In genomic region chr2:70975237-70975636, GRCh38 we compare ENCODE assay signal across 19 cellular contexts. TPM values are rescaled to one million over a fixed set of nuclear protein-coding genes. Genes with fewer than 3 reads are reported as not detected.
DNase-seq lines count a peak whose midpoint lies in the region; ATAC-seq and TF ChIP-seq lines count a peak whose summit lies in the region.
"Had no signal": no experiment of that assay in that cellular context is flagged by ENCODE, and none has a peak within 500 bp of the region (broad histone marks: within the 10 kb centered on the region; RNA-seq: fewer than 3 reads in every experiment).

No MANE protein-coding gene starts in this region.

- TF ChIP-seq CTCF in heart right ventricle (IDR thresholded peaks at IDR 0.05) (no peak), type B pancreatic cell (conservative IDR thresholded peaks at IDR 0.05) (no peak), osteocyte (IDR thresholded peaks at IDR 0.05) (no peak)

- no peak overlapping the region for H3K4me3 Mint-ChIP-seq in activated T-helper 17 cell treated with anti-CD3 and anti-CD28 coated beads, Interleukin-2, amount 50 U/mL, for 72 hours
- peak overlapping the region; percentile 34 for H3K4me3 Mint-ChIP-seq in type B pancreatic cell
- H3K4me3 Mint-ChIP-seq in osteocyte (ENCODE audit: unreplicated experiment), result no peak overlapping the region
- no peak overlapping the region for H3K4me3 Mint-ChIP-seq in T-cell
- H3K4me3 Mint-ChIP-seq: HFFc6 had no signal

- H3K4me3 ChIP-seq in heart right ventricle, result no peak overlapping the region

- H3K9me3 ChIP-seq in heart right ventricle, result no peaks in the 10 kb centered on the region

- peaks cover 0 to 29% (median 0%) of the 10 kb centered on the region in 7 donors for H3K27me3 ChIP-seq in heart right ventricle

- POLR2A ChIA-PET in T-cell (lab: Charles Lee), result no interaction called here

- H3K27me3 Mint-ChIP-seq in activated T-helper 17 cell treated with anti-CD3 and anti-CD28 coated beads, Interleukin-2, amount 50 U/mL, for 72 hours, result peaks cover 3% of the 10 kb centered on the region
- peaks cover 20% of the 10 kb centered on the region for H3K27me3 Mint-ChIP-seq in type B pancreatic cell
- H3K27me3 Mint-ChIP-seq in osteocyte (ENCODE audit: unreplicated experiment), result peaks cover 27% of the 10 kb centered on the region
- H3K27me3 Mint-ChIP-seq in T-cell, result peaks cover 0 to 15% of the 10 kb centered on the region in 2 donors

- H3K9me3 Mint-ChIP-seq in activated T-helper 17 cell treated with anti-CD3 and anti-CD28 coated beads, Interleukin-2, amount 50 U/mL, for 72 hours, result no peaks in the 10 kb centered on the region
- H3K9me3 Mint-ChIP-seq in type B pancreatic cell (no peaks in the 10 kb centered on the region), osteocyte (ENCODE audit: unreplicated experiment) (no peaks in the 10 kb centered on the region), T-cell (no peaks in the 10 kb centered on the region)
- H3K9me3 Mint-ChIP-seq: CD4-positive, CD25-positive, alpha-beta regulatory T cell; HFFc6 had no signal

- DNase-seq in cardiac septum (ENCODE audit: low spot score) (peak; percentile 39), heart right ventricle (no peak), islet precursor cell (peak; percentile 28), type B pancreatic cell (ENCODE audit: extremely low spot score, unreplicated experiment) (no peak), osteocyte (ENCODE audit: extremely low spot score, unreplicated experiment) (no peak), T-cell (no peak)
- DNase-seq: CD4-positive, CD25-positive, alpha-beta regulatory T cell; DMS79 treated with DMSO at 0.1 percent for 48 hours; HFFc6; NCI-H1092; NCI-H2029; NCI-H524; NK-92 treated with Interleukin-12 subunit alpha and Interleukin-12 subunit beta, amount 100 ng/mL, for 24 hours; PC-3 had no signal

- H3K36me3 ChIP-seq in heart right ventricle, result no peaks in the 10 kb centered on the region

- no peaks in the 10 kb centered on the region for H3K36me3 Mint-ChIP-seq in activated T-helper 17 cell treated with anti-CD3 and anti-CD28 coated beads, Interleukin-2, amount 50 U/mL, for 72 hours (ENCODE audit: low read depth)
- H3K36me3 Mint-ChIP-seq in type B pancreatic cell (peaks cover 3% of the 10 kb centered on the region), osteocyte (ENCODE audit: unreplicated experiment) (peaks cover 3% of the 10 kb centered on the region), T-cell (no peaks in the 10 kb centered on the region)
- H3K36me3 Mint-ChIP-seq: CD4-positive, CD25-positive, alpha-beta regulatory T cell had no signal

- WGBS in heart right ventricle, 2 donors, result 79 to 84% methylated on average over 2 of the region's 2 CpGs

- intact Hi-C loops in cardiac septum (cut with DNase I), result no loop called here
- intact Hi-C loops in heart right ventricle (cut with DNase I), result no loop called here

- H3K27ac Mint-ChIP-seq in activated T-helper 17 cell treated with anti-CD3 and anti-CD28 coated beads, Interleukin-2, amount 50 U/mL, for 72 hours, result peak overlapping the region; percentile 28
- no peak overlapping the region for H3K27ac Mint-ChIP-seq in type B pancreatic cell
- no peak overlapping the region for H3K27ac Mint-ChIP-seq in osteocyte (ENCODE audit: unreplicated experiment)
- no peak overlapping the region for H3K27ac Mint-ChIP-seq in T-cell
- H3K27ac Mint-ChIP-seq: HFFc6 had no signal

- CTCF ChIA-PET in T-cell (lab: Charles Lee), result interaction anchor here (1.0 to 1.3 kb wide), 2 partner anchors 9 to 26 kb away, joined by 3 to 5 read pairs; no protein-coding TSS in a partner anchor

- no peak for ATAC-seq in heart right ventricle
- ATAC-seq in activated T-helper 17 cell treated with anti-CD3 and anti-CD28 coated beads, Interleukin-2, amount 50 U/mL, for 72 hours (replicated peaks), result no peak
- ATAC-seq in HG03095 (IDR thresholded peaks at IDR 0.05; ENCODE audit: unreplicated experiment), result no peak
- no peak for ATAC-seq in T-cell (replicated peaks in 1 of 4)
- ATAC-seq: PC-3 had no signal

- peaks cover 14% of the 10 kb centered on the region for H3K4me1 Mint-ChIP-seq in activated T-helper 17 cell treated with anti-CD3 and anti-CD28 coated beads, Interleukin-2, amount 50 U/mL, for 72 hours
- H3K4me1 Mint-ChIP-seq in type B pancreatic cell (ENCODE audit: unreplicated experiment) (peaks cover 19% of the 10 kb centered on the region), osteocyte (ENCODE audit: unreplicated experiment) (peaks cover 14% of the 10 kb centered on the region), T-cell (peaks cover 15 to 20% (median 18%) of the 10 kb centered on the region in 3 donors)

- H3K4me1 ChIP-seq in heart right ventricle, result peaks cover 6 to 28% (median 21%) of the 10 kb centered on the region in 9 donors

- H3K27ac ChIP-seq in heart right ventricle, result no peak overlapping the region
- H3K27ac ChIP-seq: KMS-11 had no signal

RNA-seq across cellular contexts. Expression of gene ANKRD53, which starts 3.2 kb away (rescaled TPM):
- total RNA-seq in cardiac septum (0.38 TPM), heart right ventricle (1 to 10 TPM in 1 of 10 donors, under 1 TPM in 8, not detected in 1; 0.14 to 1.3 (median 0.74) TPM), type B pancreatic cell (ENCODE audit: low replicate concordance) (0.55 and 0.72 TPM in 2 replicates), osteocyte (1.9 and 2.7 TPM in 2 replicates), T-cell (under 1 TPM in 4 of 5 donors, not detected in 1; 0.20 to 0.88 (median 0.45) TPM)
- 1 to 10 TPM in 1 of 2 donors, under 1 TPM in 1; 0.97 to 1.1 TPM for polyA plus RNA-seq in heart right ventricle
- total RNA-seq in activated T-helper 17 cell treated with anti-CD3 and anti-CD28 coated beads, Interleukin-2, amount 50 U/mL, for 72 hours, result under 1 TPM in 1 of 2 donors, not detected in 1; 0.56 TPM
- total RNA-seq: MCF 10A, PC-3, SK-MEL-5 had no signal

RNA-seq across cellular contexts. Expression of gene TEX261, which starts 19.4 kb away (rescaled TPM):
- total RNA-seq in cardiac septum (46.1 TPM), heart right ventricle (10 to 100 TPM; 35.9 to 67.0 (median 45.1) TPM), type B pancreatic cell (ENCODE audit: low replicate concordance) (46.1 and 50.0 TPM in 2 replicates), osteocyte (64.7 and 71.2 TPM in 2 replicates), T-cell (10 to 100 TPM; 35.9 to 60.3 (median 48.1) TPM)
- 10 to 100 TPM; 17.5 to 34.4 TPM for polyA plus RNA-seq in heart right ventricle
- 10 to 100 TPM; 27.2 to 66.9 TPM for total RNA-seq in activated T-helper 17 cell treated with anti-CD3 and anti-CD28 coated beads, Interleukin-2, amount 50 U/mL, for 72 hours

RNA-seq across cellular contexts. Expression of gene ATP6V1B1, which starts 39.5 kb away (rescaled TPM):
- total RNA-seq in cardiac septum (0.43 TPM), heart right ventricle (1 to 10 TPM in 3 of 10 donors, under 1 TPM in 3, not detected in 4; 0.30 to 2.0 (median 0.88) TPM), type B pancreatic cell (ENCODE audit: low replicate concordance) (6.3 and 8.6 TPM in 2 replicates), osteocyte (6.3 and 6.5 TPM in 2 replicates), T-cell (not detected)
- polyA plus RNA-seq in heart right ventricle, result 1 to 10 TPM in 1 of 2 donors, under 1 TPM in 1; 0.28 to 6.4 TPM
- not detected for total RNA-seq in activated T-helper 17 cell treated with anti-CD3 and anti-CD28 coated beads, Interleukin-2, amount 50 U/mL, for 72 hours
- total RNA-seq: CD4-positive, CD25-positive, alpha-beta regulatory T cell; MCF 10A; PC-3 had no signal
- polyA plus RNA-seq: CD4-positive, CD25-positive, alpha-beta regulatory T cell had no signal

Comparison
In these comparisons a context has a peak if more than half of its experiments do, and no peak if none do; other contexts are left out.
1. DNase-seq: peak in cardiac septum (single experiment) and islet precursor cell (single experiment); none in heart right ventricle (0 of 2), type B pancreatic cell (single experiment), osteocyte (single experiment) and T-cell (0 of 34).